ENCODE assay signal across 2 cellular contexts in genomic region chr12:105285378-105285777, GRCh38.
TF ChIP-seq lines count a peak whose summit lies in the region.

No MANE protein-coding gene starts in this region.

TF ChIP-seq in HepG2, 621 proteins besides CTCF, POLR2A, EP300 and RAD21:
- TF ChIP-seq SP4 (CRISPR knock-in tag; IDR thresholded peaks at IDR 0.05) (no peak), MAFF (IDR thresholded peaks at IDR 0.05; ENCODE audit: low read depth, low read length) (peak; percentile 58), MAFK (conservative IDR thresholded peaks at IDR 0.05 in 1 of 2, IDR thresholded peaks at IDR 0.05 in 1 of 2; ENCODE audit: low read length in 2 of 2) (peak; percentile 44 to 69; a peak in 3 of 4 replicates)

TF ChIP-seq in K562, 482 proteins besides CTCF, POLR2A, EP300 and RAD21:
- no peak for TF ChIP-seq TCF3 (CRISPR knock-in tag; IDR thresholded peaks at IDR 0.05)
- TF ChIP-seq ZNF512 (tag; IDR thresholded peaks at IDR 0.05) = no peak
- no peak for TF ChIP-seq IRF9 (tag; IDR thresholded peaks at IDR 0.05)
- no peak for TF ChIP-seq SREBF1 (IDR thresholded peaks at IDR 0.05; ENCODE audit: borderline replicate concordance, low read depth, low read length)
- TF ChIP-seq SRSF9 (IDR thresholded peaks at IDR 0.05; ENCODE audit: borderline replicate concordance, low read depth, low read length) = no peak
- TF ChIP-seq ZNF316 (IDR thresholded peaks at IDR 0.05) = peak; percentile 38
- no peak for TF ChIP-seq FOXK2 (conservative IDR thresholded peaks at IDR 0.05 in 1 of 2, IDR thresholded peaks at IDR 0.05 in 1 of 2; ENCODE audit: low read depth in 2 of 2)
- TF ChIP-seq CCAR2 (IDR thresholded peaks at IDR 0.05; ENCODE audit: low read depth, low read length) = no peak
- TF ChIP-seq PTRF (tag; IDR thresholded peaks at IDR 0.05) = no peak
